Comparison of ENCODE assay signal across 1 cellular context in genomic region chr5:129113867-129114266, GRCh38.
TF ChIP-seq lines count a peak whose summit lies in the region.

No MANE protein-coding gene starts in this region.

TF ChIP-seq in SK-N-SH, 30 proteins besides CTCF, POLR2A, EP300 and RAD21 (continued from another document):
- TF ChIP-seq, protein P1, sequence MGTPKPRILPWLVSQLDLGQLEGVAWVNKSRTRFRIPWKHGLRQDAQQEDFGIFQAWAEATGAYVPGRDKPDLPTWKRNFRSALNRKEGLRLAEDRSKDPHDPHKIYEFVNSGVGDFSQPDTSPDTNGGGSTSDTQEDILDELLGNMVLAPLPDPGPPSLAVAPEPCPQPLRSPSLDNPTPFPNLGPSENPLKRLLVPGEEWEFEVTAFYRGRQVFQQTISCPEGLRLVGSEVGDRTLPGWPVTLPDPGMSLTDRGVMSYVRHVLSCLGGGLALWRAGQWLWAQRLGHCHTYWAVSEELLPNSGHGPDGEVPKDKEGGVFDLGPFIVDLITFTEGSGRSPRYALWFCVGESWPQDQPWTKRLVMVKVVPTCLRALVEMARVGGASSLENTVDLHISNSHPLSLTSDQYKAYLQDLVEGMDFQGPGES (IDR thresholded peaks at IDR 0.05; ENCODE audit: low read depth, low read length): no peak
- TF ChIP-seq MXI1 (IDR thresholded peaks at IDR 0.05; ENCODE audit: low read depth, low read length) (no peak), RXRA (IDR thresholded peaks at IDR 0.05; ENCODE audit: borderline replicate concordance, low read depth) (no peak), PBX3 (IDR thresholded peaks at IDR 0.05) (no peak), TAF1 (IDR thresholded peaks at IDR 0.05; ENCODE audit: borderline replicate concordance, low read depth, low read length) (no peak), POLR2AphosphoS5 (IDR thresholded peaks at IDR 0.05; ENCODE audit: low read depth, low read length) (no peak), FOSL2 (IDR thresholded peaks at IDR 0.05; ENCODE audit: borderline replicate concordance, low read depth) (no peak)
